ENCODE assay signal across 13 cellular contexts in genomic region chr10:116113721-116114501, GRCh38.
DNase-seq lines count a peak whose midpoint lies in the region; ATAC-seq, FAIRE-seq and TF ChIP-seq lines count a peak whose summit lies in the region.
"Had no signal": no experiment of that assay in that cellular context is flagged by ENCODE, and none has a peak within 500 bp of the region (broad histone marks: within the 10 kb centered on the region; RNA-seq: fewer than 3 reads in every experiment).

No MANE protein-coding gene starts in this region.

- H3K27me3 ChIP-seq in bronchial epithelial cell (ENCODE audit: control insufficient read depth, insufficient read depth, low read length) = no peaks in the 10 kb centered on the region

- peak; percentile 73 for FAIRE-seq in bronchial epithelial cell (lab: Jason Lieb, UNC)

- TF ChIP-seq CTCF in AG04449 (IDR thresholded peaks at IDR 0.05; ENCODE audit: insufficient read depth, low read length, missing control alignments) = no peak
- TF ChIP-seq CTCF in bronchial epithelial cell (IDR thresholded peaks at IDR 0.05; ENCODE audit: insufficient read depth, low read length, severe bottlenecking) = no peak

- H3K36me3 ChIP-seq in bronchial epithelial cell (ENCODE audit: control insufficient read depth, insufficient read depth, low read length) = no peaks in the 10 kb centered on the region

- H3K4me3 ChIP-seq in AG04449 (ENCODE audit: low read depth, low read length) (no peak overlapping the region), bronchial epithelial cell (ENCODE audit: low read depth, low read length) (no peak overlapping the region)

- POLR2A ChIA-PET in AG04449 (lab: Yijun Ruan, JAX) = no interaction called here

- DNase-seq in AG04449 (ENCODE audit: low read depth, low spot score) = peak; percentile 40
- peak; percentile 82 for DNase-seq in HT1080 (ENCODE audit: low read depth)
- DNase-seq in bronchial epithelial cell (ENCODE audit: low read depth) = no peak
- DNase-seq in occipital lobe (lab: John Stamatoyannopoulos, UW) = peak; percentile 34
- DNase-seq in NCI-H2029 treated with DMSO at 0.1 percent for 48 hours (lab: John Stamatoyannopoulos, UW) = no peak
- no peak for DNase-seq in H4 (ENCODE audit: low spot score)
- DNase-seq: activated CD4-positive, alpha-beta T cell treated with anti-CD3 and anti-CD28 coated beads, Interleukin-2, amount 10 ng/mL, durations not matched to agents 24 days and 14 days; DMS79; MV-4-11; NCI-H2227 treated with DMSO at 0.1 percent for 48 hours had no signal

- CTCF ChIA-PET in AG04449 (lab: Yijun Ruan, JAX) = no interaction called here

- ATAC-seq in HG03095 (IDR thresholded peaks at IDR 0.05; ENCODE audit: unreplicated experiment) = no peak
- no peak for ATAC-seq in GM19463 (IDR thresholded peaks at IDR 0.05; ENCODE audit: unreplicated experiment)
- ATAC-seq: activated T-helper 17 cell treated with anti-CD3 and anti-CD28 coated beads, Interleukin-2, amount 50 U/mL, for 72 hours had no signal

Comparison
In these comparisons a context has a peak if more than half of its experiments do, and no peak if none do; other contexts are left out.
1. DNase-seq: peak in AG04449 (single experiment), HT1080 (single experiment) and occipital lobe (single experiment); none in bronchial epithelial cell (single experiment), NCI-H2029 treated with DMSO at 0.1 percent for 48 hours (single experiment) and H4 (single experiment).